In the genomic region with DNA sequence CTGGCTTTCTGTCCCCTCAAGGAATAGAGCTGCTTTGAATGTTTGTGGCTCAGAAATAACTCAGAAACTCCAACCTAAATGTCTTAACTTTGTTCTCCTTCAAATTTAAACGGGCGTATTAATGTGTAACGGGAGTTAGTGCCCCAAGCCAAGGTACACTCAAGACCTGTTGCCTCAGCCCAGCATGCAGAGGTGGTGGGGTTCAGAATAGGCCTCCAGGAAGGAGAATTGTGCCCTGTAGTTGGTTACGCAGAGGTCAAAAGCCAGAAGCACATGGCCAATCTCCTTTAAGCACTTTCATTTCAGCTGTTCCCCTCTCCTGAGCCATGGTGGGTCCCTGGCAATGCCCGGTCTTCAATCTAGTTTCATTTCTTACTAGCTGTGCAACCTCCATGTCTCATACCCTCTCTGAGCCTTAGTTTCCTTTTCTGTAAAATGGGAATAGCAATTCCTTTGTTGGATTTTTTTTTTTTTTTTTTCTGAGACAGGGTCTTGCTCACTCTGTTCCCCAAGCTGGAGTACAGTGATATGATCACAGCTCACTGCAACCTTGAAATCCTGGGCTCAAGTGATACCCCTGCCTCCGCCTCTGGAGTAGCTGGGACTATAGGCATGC, we compare ENCODE assay signal across 16 cellular contexts.
"Had no signal": no experiment of that assay in that cellular context is flagged by ENCODE, and none has a peak within 500 bp of the region (broad histone marks: within the 10 kb centered on the region; RNA-seq: fewer than 3 reads in every experiment).

No MANE protein-coding gene starts in this region.

- H3K9me3 ChIP-seq: ovary, tibial artery, uterus had no signal

- DNase-seq: activated CD4-positive, alpha-beta memory T cell treated with anti-CD3 and anti-CD28 coated beads for 36 hours; activated CD4-positive, alpha-beta T cell treated with anti-CD3 and anti-CD28 coated beads for 36 hours; activated effector memory CD4-positive, alpha-beta T cell treated with Interleukin-2 at 50 U/mL for 16 hours; activated T-cell treated with anti-CD3 and anti-CD28 coated beads, Interleukin-2, amount 50 U/mL, for 24 hours; amniotic stem cell; erythroblast; hippocampal formation; left ventricle myocardium superior; nephron progenitor cell; stimulated activated CD4-positive, alpha-beta T cell treated with anti-CD3 and anti-CD28 coated beads, Interleukin-2, amount 100 ng/mL, for 48 hours; T-helper 2 cell; tibial artery; uterus had no signal

- H3K4me3 ChIP-seq: ovary, tibial artery, uterus had no signal

- ATAC-seq: activated CD4-positive, alpha-beta T cell treated with anti-CD3 and anti-CD28 coated beads for 36 hours; activated naive CD4-positive, alpha-beta T cell treated with anti-CD3 and anti-CD28 coated beads, Interleukin-2, amount 50 U/mL, for 72 hours; left ventricle myocardium superior; stimulated activated memory B cell treated with anti-CD40 and anti-IgM and Interleukin-4, amounts not matched to agents 10 μg/mL and 1 μg/mL and 100 μg/mL, for 72 hours had no signal

- H3K36me3 ChIP-seq: ovary, uterus had no signal

- H3K27me3 ChIP-seq: ovary, tibial artery, uterus had no signal

- H3K27ac ChIP-seq: tibial artery, uterus had no signal

- H3K4me1 ChIP-seq: uterus had no signal
